ENCODE assay signal across 13 cellular contexts in genomic region chr15:90060797-90061196, GRCh38. TPM values are rescaled to one million over a fixed set of nuclear protein-coding genes. Genes with fewer than 3 reads are reported as not detected.
A peak's percentile ranks its signal among the peaks of the same experiment; 100 is the strongest.
DNase-seq lines count a peak whose midpoint lies in the region; ATAC-seq and TF ChIP-seq lines count a peak whose summit lies in the region.
"Had no signal": no experiment of that assay in that cellular context is flagged by ENCODE, and none has a peak within 500 bp of the region (broad histone marks: within the 10 kb centered on the region; RNA-seq: fewer than 3 reads in every experiment).

No MANE protein-coding gene starts in this region.

- no peak overlapping the region for H3K4me2 ChIP-seq in OCI-LY1 (ENCODE audit: low read length)

- H3K36me3 Mint-ChIP-seq in activated CD4-positive, alpha-beta memory T cell treated with anti-CD3 and anti-CD28 coated beads for 36 hours, result no peaks in the 10 kb centered on the region
- no peaks in the 10 kb centered on the region for H3K36me3 Mint-ChIP-seq in activated CD4-positive, alpha-beta memory T cell treated with anti-CD3 and anti-CD28 coated beads, Interleukin-2, amount 10 ng/mL, durations not matched to agents 7 days and 5 days (ENCODE audit: low read depth)
- peaks cover 12 to 19% of the 10 kb centered on the region in 2 donors for H3K36me3 Mint-ChIP-seq in stimulated activated naive B cell treated with anti-CD40 and anti-IgM and Interleukin-4, amounts not matched to agents 10 μg/mL and 1 μg/mL and 100 μg/mL, for 72 hours

- peaks cover 55% of the 10 kb centered on the region for H3K4me1 Mint-ChIP-seq in activated CD4-positive, alpha-beta memory T cell treated with anti-CD3 and anti-CD28 coated beads for 36 hours (ENCODE audit: low read depth)
- peaks cover 45% of the 10 kb centered on the region for H3K4me1 Mint-ChIP-seq in activated CD4-positive, alpha-beta memory T cell treated with anti-CD3 and anti-CD28 coated beads, Interleukin-2, amount 10 ng/mL, durations not matched to agents 7 days and 5 days
- H3K4me1 Mint-ChIP-seq in stimulated activated naive B cell treated with anti-CD40 and anti-IgM and Interleukin-4, amounts not matched to agents 10 μg/mL and 1 μg/mL and 100 μg/mL, for 72 hours, result peaks cover 64 to 85% of the 10 kb centered on the region in 2 donors

- 40 to 64% methylated on average over 3 of the region's 3 CpGs for WGBS in esophagus squamous epithelium, 2 donors

- H3K36me3 ChIP-seq in OCI-LY1 (ENCODE audit: insufficient read depth, low read length), result no peaks in the 10 kb centered on the region
- H3K36me3 ChIP-seq in esophagus squamous epithelium, result no peaks in the 10 kb centered on the region

- no peak overlapping the region for H2AFZ ChIP-seq in OCI-LY1 (ENCODE audit: low read length)

- H3K4me1 ChIP-seq in OCI-LY1 (ENCODE audit: insufficient read depth, low read length, severe bottlenecking), result peaks cover 75% of the 10 kb centered on the region
- peaks cover 38 to 81% (median 52%) of the 10 kb centered on the region in 3 donors for H3K4me1 ChIP-seq in esophagus squamous epithelium

- no peaks in the 10 kb centered on the region for H3K79me2 ChIP-seq in OCI-LY1 (ENCODE audit: insufficient read depth, low read length)

- intact Hi-C loops in activated CD4-positive, alpha-beta memory T cell treated with anti-CD3 and anti-CD28 coated beads for 36 hours (cut with micrococcal nuclease), result no loop called here
- intact Hi-C loops in esophagus squamous epithelium (cut with DNase I), result no loop called here

- H3K4me3 Mint-ChIP-seq in activated CD4-positive, alpha-beta memory T cell treated with anti-CD3 and anti-CD28 coated beads for 36 hours, result no peak overlapping the region
- no peak overlapping the region for H3K4me3 Mint-ChIP-seq in activated CD4-positive, alpha-beta memory T cell treated with anti-CD3 and anti-CD28 coated beads, Interleukin-2, amount 10 ng/mL, durations not matched to agents 7 days and 5 days
- no peak overlapping the region for H3K4me3 Mint-ChIP-seq in stimulated activated naive B cell treated with anti-CD40 and anti-IgM and Interleukin-4, amounts not matched to agents 10 μg/mL and 1 μg/mL and 100 μg/mL, for 72 hours

- H3K27ac ChIP-seq in OCI-LY1 (ENCODE audit: low read depth, low read length, poor library complexity, severe bottlenecking) (peak overlapping the region; percentile 97), esophagus squamous epithelium (peak overlapping the region in 3 of 4 donors; percentile 45 to 85 (median 79))

- H3K9ac ChIP-seq in OCI-LY1 (ENCODE audit: low read length), result peak overlapping the region; percentile 58; the same call in 1 of the 2 replicates

- no peaks in the 10 kb centered on the region for H3K27me3 Mint-ChIP-seq in activated CD4-positive, alpha-beta memory T cell treated with anti-CD3 and anti-CD28 coated beads for 36 hours
- no peaks in the 10 kb centered on the region for H3K27me3 Mint-ChIP-seq in activated CD4-positive, alpha-beta memory T cell treated with anti-CD3 and anti-CD28 coated beads, Interleukin-2, amount 10 ng/mL, durations not matched to agents 7 days and 5 days
- no peaks in the 10 kb centered on the region for H3K27me3 Mint-ChIP-seq in stimulated activated naive B cell treated with anti-CD40 and anti-IgM and Interleukin-4, amounts not matched to agents 10 μg/mL and 1 μg/mL and 100 μg/mL, for 72 hours
- H3K27me3 Mint-ChIP-seq: central memory CD8-positive, alpha-beta T cell had no signal

- H3K9me2 ChIP-seq in OCI-LY1 (ENCODE audit: low read depth, low read length), result no peaks in the 10 kb centered on the region

- H3K9me3 ChIP-seq in OCI-LY1 (ENCODE audit: low read length), result no peaks in the 10 kb centered on the region
- no peaks in the 10 kb centered on the region for H3K9me3 ChIP-seq in esophagus squamous epithelium

- TF ChIP-seq CTCF in OCI-LY1 (IDR thresholded peaks at IDR 0.05; ENCODE audit: low read length), result no peak
- no peak for TF ChIP-seq CTCF in esophagus squamous epithelium (IDR thresholded peaks at IDR 0.05)

- H3K4me3 ChIP-seq in OCI-LY1 (ENCODE audit: low read depth, low read length, poor library complexity, severe bottlenecking) (no peak overlapping the region), esophagus squamous epithelium (no peak overlapping the region)

- ATAC-seq in stimulated activated naive B cell treated with anti-CD40 and anti-IgM and Interleukin-4, amounts not matched to agents 10 μg/mL and 1 μg/mL and 100 μg/mL, for 72 hours (replicated peaks), result no peak

- CTCF ChIA-PET in activated CD4-positive, alpha-beta memory T cell treated with anti-CD3 and anti-CD28 coated beads for 36 hours (lab: Charles Lee), result interaction anchor here (0.6 to 4.2 kb wide), 2 partner anchors 10 to 14 kb away, joined by 3 to 17 read pairs; no protein-coding TSS in a partner anchor
- CTCF ChIA-PET in activated CD4-positive, alpha-beta memory T cell treated with anti-CD3 and anti-CD28 coated beads, Interleukin-2, amount 10 ng/mL, durations not matched to agents 7 days and 5 days (lab: Charles Lee), result interaction anchor here (1.1 to 2.4 kb wide), 3 partner anchors 11 to 27 kb away, joined by 3 to 6 read pairs (median 3); no protein-coding TSS in a partner anchor

- H4K20me1 ChIP-seq in OCI-LY1 (ENCODE audit: insufficient read depth, low read length), result no peaks in the 10 kb centered on the region

- no peak for DNase-seq in activated CD4-positive, alpha-beta memory T cell treated with anti-CD3 and anti-CD28 coated beads for 36 hours
- no peak for DNase-seq in activated CD4-positive, alpha-beta memory T cell treated with anti-CD3 and anti-CD28 coated beads, Interleukin-2, amount 10 ng/mL, durations not matched to agents 7 days and 5 days
- DNase-seq in esophagus squamous epithelium (lab: John Stamatoyannopoulos, UW) (no peak), activated gamma-delta T cell (lab: John Stamatoyannopoulos, UW) (no peak), DMS153 treated with DMSO at 0.1 percent for 48 hours (lab: John Stamatoyannopoulos, UW; ENCODE audit: unreplicated experiment) (no peak), NOMO-1 treated with DMSO at 0.1 percent for 48 hours (lab: John Stamatoyannopoulos, UW; ENCODE audit: unreplicated experiment) (no peak)
- DNase-seq in stimulated activated naive B cell treated with anti-CD40 and anti-IgM and Interleukin-4, amounts not matched to agents 10 μg/mL and 1 μg/mL and 100 μg/mL, for 72 hours, result no peak
- DNase-seq: ACHN, MV-4-11, NCI-H446 treated with DMSO at 0.1 percent for 48 hours, Right ventricle myocardium superior had no signal

- no peaks in the 10 kb centered on the region for H3K9me3 Mint-ChIP-seq in activated CD4-positive, alpha-beta memory T cell treated with anti-CD3 and anti-CD28 coated beads for 36 hours
- no peaks in the 10 kb centered on the region for H3K9me3 Mint-ChIP-seq in activated CD4-positive, alpha-beta memory T cell treated with anti-CD3 and anti-CD28 coated beads, Interleukin-2, amount 10 ng/mL, durations not matched to agents 7 days and 5 days
- no peaks in the 10 kb centered on the region for H3K9me3 Mint-ChIP-seq in stimulated activated naive B cell treated with anti-CD40 and anti-IgM and Interleukin-4, amounts not matched to agents 10 μg/mL and 1 μg/mL and 100 μg/mL, for 72 hours
- H3K9me3 Mint-ChIP-seq: central memory CD8-positive, alpha-beta T cell had no signal

- TF ChIP-seq POLR2A in esophagus squamous epithelium (IDR thresholded peaks at IDR 0.05), result no peak

- POLR2A ChIA-PET in activated CD4-positive, alpha-beta memory T cell treated with anti-CD3 and anti-CD28 coated beads for 36 hours (lab: Charles Lee), result no interaction called here
- POLR2A ChIA-PET in activated CD4-positive, alpha-beta memory T cell treated with anti-CD3 and anti-CD28 coated beads, Interleukin-2, amount 10 ng/mL, durations not matched to agents 7 days and 5 days (lab: Charles Lee), result interaction anchor here (0.6 to 2.0 kb wide), 4 partner anchors 10 to 26 kb away, joined by 3 to 7 read pairs (median 5); no protein-coding TSS in a partner anchor

- no peaks in the 10 kb centered on the region for H3K27me3 ChIP-seq in OCI-LY1 (ENCODE audit: insufficient read depth, low read length)
- H3K27me3 ChIP-seq in esophagus squamous epithelium, result no peaks in the 10 kb centered on the region

- H3K27ac Mint-ChIP-seq in activated CD4-positive, alpha-beta memory T cell treated with anti-CD3 and anti-CD28 coated beads for 36 hours, result peak overlapping the region; percentile 85
- H3K27ac Mint-ChIP-seq in activated CD4-positive, alpha-beta memory T cell treated with anti-CD3 and anti-CD28 coated beads, Interleukin-2, amount 10 ng/mL, durations not matched to agents 7 days and 5 days, result no peak overlapping the region
- peak overlapping the region; percentile 68 for H3K27ac Mint-ChIP-seq in stimulated activated naive B cell treated with anti-CD40 and anti-IgM and Interleukin-4, amounts not matched to agents 10 μg/mL and 1 μg/mL and 100 μg/mL, for 72 hours

- H3F3A ChIP-seq in OCI-LY1 (ENCODE audit: insufficient read depth, low read length), result no peaks in the 10 kb centered on the region

RNA-seq across cellular contexts. Expression of gene IDH2, which starts 41.5 kb away (rescaled TPM):
- 100 to 1,000 TPM; 170 to 175 TPM for total RNA-seq in activated CD4-positive, alpha-beta memory T cell treated with anti-CD3 and anti-CD28 coated beads for 36 hours
- total RNA-seq in activated CD4-positive, alpha-beta memory T cell treated with anti-CD3 and anti-CD28 coated beads, Interleukin-2, amount 10 ng/mL, durations not matched to agents 7 days and 5 days, result 100 to 1,000 TPM; 218 to 224 TPM
- 100 to 1,000 TPM in 2 of 4 donors, 10 to 100 TPM in 2; 60.7 to 155 (median 103) TPM for total RNA-seq in esophagus squamous epithelium

RNA-seq across cellular contexts. Expression of gene ZNF710, which starts 59.7 kb away (rescaled TPM):
- 10 to 100 TPM; 27.0 to 28.5 TPM for total RNA-seq in activated CD4-positive, alpha-beta memory T cell treated with anti-CD3 and anti-CD28 coated beads for 36 hours
- 10 to 100 TPM; 19.4 to 20.7 TPM for total RNA-seq in activated CD4-positive, alpha-beta memory T cell treated with anti-CD3 and anti-CD28 coated beads, Interleukin-2, amount 10 ng/mL, durations not matched to agents 7 days and 5 days
- total RNA-seq in esophagus squamous epithelium, result 10 to 100 TPM; 15.1 to 27.4 (median 21.4) TPM
